In genomic region chr22:43424201-43424600, GRCh38 we compare ENCODE assay signal across 1 cellular context.
TF ChIP-seq lines count a peak whose summit lies in the region.

No MANE protein-coding gene starts in this region.

TF ChIP-seq in HepG2, 621 proteins besides CTCF, POLR2A, EP300 and RAD21 (continued from another document):
- TF ChIP-seq NFAT5 (CRISPR knock-in tag; IDR thresholded peaks at IDR 0.05) (no peak), ZBTB2 (CRISPR knock-in tag; IDR thresholded peaks at IDR 0.05; ENCODE audit: low read depth) (no peak), ZNF841 (CRISPR knock-in tag; IDR thresholded peaks at IDR 0.05; ENCODE audit: borderline replicate concordance) (no peak), ZNF446 (CRISPR knock-in tag; IDR thresholded peaks at IDR 0.05) (no peak), ZNF224 (CRISPR knock-in tag; IDR thresholded peaks at IDR 0.05) (no peak), DMTF1 (CRISPR knock-in tag; IDR thresholded peaks at IDR 0.05) (no peak), ZNF549 (CRISPR knock-in tag; IDR thresholded peaks at IDR 0.05) (no peak), SIX4 (CRISPR knock-in tag; IDR thresholded peaks at IDR 0.05) (no peak), ZNF572 (CRISPR knock-in tag; IDR thresholded peaks at IDR 0.05) (no peak), ZNF770 (CRISPR knock-in tag; IDR thresholded peaks at IDR 0.05) (no peak), ATM (IDR thresholded peaks at IDR 0.05; ENCODE audit: borderline replicate concordance) (no peak), ZBTB8A (CRISPR knock-in tag; IDR thresholded peaks at IDR 0.05; ENCODE audit: borderline replicate concordance, low read depth) (no peak), HNRNPK (IDR thresholded peaks at IDR 0.05; ENCODE audit: low read depth, low read length, poor library complexity, severe bottlenecking) (no peak), ETV6 (CRISPR knock-in tag; conservative IDR thresholded peaks at IDR 0.05) (no peak), ZNF232 (CRISPR knock-in tag; IDR thresholded peaks at IDR 0.05; ENCODE audit: borderline replicate concordance) (no peak), SMARCC2 (IDR thresholded peaks at IDR 0.05) (no peak), NCOR1 (IDR thresholded peaks at IDR 0.05; ENCODE audit: borderline replicate concordance, low read length) (no peak), USF2 (IDR thresholded peaks at IDR 0.05; ENCODE audit: low read depth, low read length) (no peak), USF2 (CRISPR knock-in tag; IDR thresholded peaks at IDR 0.05; ENCODE audit: borderline replicate concordance) (no peak), NFE2L2 (IDR thresholded peaks at IDR 0.05; ENCODE audit: low read length) (no peak)
